In genomic region chrX:352582-353314, GRCh38 we compare ENCODE assay signal across 16 cellular contexts.
"Had no signal": no experiment of that assay in that cellular context is flagged by ENCODE, and none has a peak within 500 bp of the region (broad histone marks: within the 10 kb centered on the region; RNA-seq: fewer than 3 reads in every experiment).

No MANE protein-coding gene starts in this region.

- ATAC-seq: esophagus mucosa; pancreas; stimulated activated naive CD8-positive, alpha-beta T cell treated with anti-CD3 and anti-CD28 coated beads, Interleukin-15, Interleukin-2, amounts not matched to agents 100 U/mL and 50 U/mL, for 24 hours had no signal

- FAIRE-seq: colon, endometrium, keratinocyte, pancreas, TTC549 had no signal

- H3K27me3 Mint-ChIP-seq: activated B cell treated with CpG ODN at 0.5 μM for 24 hours had no signal

- H3K4me3 ChIP-seq: neural progenitor cell, pancreas, skin epidermis, transverse colon had no signal

- H3K27ac Mint-ChIP-seq: activated B cell treated with CpG ODN at 0.5 μM for 24 hours; activated naive CD4-positive, alpha-beta T cell treated with anti-CD3 and anti-CD28 coated beads for 36 hours; activated T-helper 2 cell treated with anti-CD3 and anti-CD28 coated beads, Interferon-gamma antibody, Interleukin-2, Interleukin-4, amounts not matched to agents 10 μg/mL and 5 μg/mL and 100 μg/mL, durations not matched to agents 14 hours and 24 hours and 36 hours; mesothelial cell of epicardium; neural progenitor cell had no signal

- H3K27me3 ChIP-seq: neural progenitor cell, pancreas, transverse colon had no signal

- H3K36me3 ChIP-seq: neural progenitor cell, pancreas, transverse colon had no signal

- H3K27ac ChIP-seq: neural progenitor cell, pancreas, skin epidermis, transverse colon had no signal

- DNase-seq: activated B cell treated with CpG ODN at 0.5 μM for 24 hours; activated naive CD4-positive, alpha-beta T cell treated with anti-CD3 and anti-CD28 coated beads for 36 hours; activated T-cell treated with anti-CD3 and anti-CD28 coated beads for 4 hours; stimulated activated CD4-positive, alpha-beta T cell treated with anti-CD3 and anti-CD28 coated beads, Interleukin-4, amount 100 ng/mL, for 24 hours; stimulated activated naive CD8-positive, alpha-beta T cell treated with anti-CD3 and anti-CD28 coated beads, Interleukin-15, Interleukin-2, amounts not matched to agents 100 U/mL and 50 U/mL, for 24 hours; transverse colon had no signal

- H3K4me3 Mint-ChIP-seq: activated B cell treated with CpG ODN at 0.5 μM for 24 hours; activated naive CD4-positive, alpha-beta T cell treated with anti-CD3 and anti-CD28 coated beads for 36 hours; mesothelial cell of epicardium; neural progenitor cell had no signal

- H3K4me1 ChIP-seq: neural progenitor cell, pancreas, transverse colon had no signal

- H3K9me3 Mint-ChIP-seq: activated B cell treated with CpG ODN at 0.5 μM for 24 hours, mesothelial cell of epicardium had no signal

- H3K9ac ChIP-seq: neural progenitor cell had no signal

- H3K9me3 ChIP-seq: pancreas, transverse colon had no signal
